8 cellular contexts compared by ENCODE assay signal in the genomic region with DNA sequence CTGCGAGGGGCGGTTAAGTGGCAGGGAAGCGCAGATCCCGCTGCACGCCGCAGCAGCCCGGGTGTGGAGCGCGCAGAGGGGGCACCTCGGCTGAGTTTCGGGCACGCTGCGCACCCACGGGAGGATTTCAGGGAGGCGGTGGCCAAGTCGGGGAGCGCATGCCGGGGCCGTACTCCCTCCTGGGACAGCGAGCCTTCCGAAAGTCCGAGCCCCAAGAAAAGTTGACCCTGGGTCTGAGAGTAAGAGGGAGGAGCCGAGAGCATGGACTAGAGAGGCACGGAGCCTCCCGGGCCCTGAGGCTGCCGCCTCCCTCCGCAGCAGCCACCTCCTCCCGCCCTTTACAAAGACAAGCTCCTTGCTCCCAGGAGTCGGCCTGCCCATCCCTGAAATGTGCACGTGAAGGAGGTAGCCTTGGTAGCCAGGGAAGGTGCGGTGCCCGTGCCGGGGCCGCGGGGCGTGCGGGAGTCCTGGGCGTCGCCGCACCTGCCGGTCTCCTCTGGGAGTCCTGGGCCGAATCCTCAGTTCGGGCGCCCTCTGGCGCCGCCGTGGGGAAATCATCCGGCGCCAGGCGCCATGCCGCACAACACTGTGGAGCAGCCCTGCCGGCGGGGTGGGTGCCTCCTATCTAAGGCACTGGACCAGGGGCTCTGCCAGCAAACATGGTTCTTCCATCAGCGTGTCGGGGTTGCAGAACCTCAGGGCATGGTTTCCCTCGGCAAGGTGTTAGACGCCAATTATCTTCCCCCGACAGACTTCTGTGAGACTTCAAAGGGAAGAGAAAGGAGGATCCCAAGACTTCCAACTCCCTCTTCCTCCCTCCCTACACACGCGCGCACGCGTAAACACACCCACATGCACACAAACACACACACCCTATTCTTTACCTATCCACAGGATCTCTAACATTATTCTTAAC.
A peak's percentile ranks its signal among the peaks of the same experiment; 100 is the strongest.
DNase-seq lines count a peak whose midpoint lies in the region; ATAC-seq, FAIRE-seq and TF ChIP-seq lines count a peak whose summit lies in the region.

No MANE protein-coding gene starts in this region.

- H3K79me2 ChIP-seq in keratinocyte (ENCODE audit: control insufficient read depth, insufficient read depth, low read length) = no peaks in the 10 kb centered on the region

- peak overlapping the region; percentile 42 for H3K9ac ChIP-seq in keratinocyte (ENCODE audit: control insufficient read depth, extremely low read depth, insufficient read depth, low read length)

- TF ChIP-seq CTCF in VCaP (conservative IDR thresholded peaks at IDR 0.05) (peak; percentile 91), cardiac fibroblast (IDR thresholded peaks at IDR 0.05; ENCODE audit: low read depth, low read length) (peak; percentile 81), keratinocyte (optimal IDR thresholded peaks at IDR 0.05 in 1 of 3, IDR thresholded peaks at IDR 0.05 in 1 of 3, conservative IDR thresholded peaks at IDR 0.05 in 1 of 3; ENCODE audit: extremely low read depth in 1 of 3, insufficient read depth in 2 of 3, low read length in 3 of 3) (peak; percentile 72 to 90 (median 80))

- H3K27me3 ChIP-seq in keratinocyte (ENCODE audit: control insufficient read depth, extremely low read depth, insufficient read depth, low read length) = peaks cover 18% of the 10 kb centered on the region

- ATAC-seq in HG02970 (IDR thresholded peaks at IDR 0.05; ENCODE audit: low FRiP score, unreplicated experiment) = peak; percentile 95

- H3K9me1 ChIP-seq in keratinocyte (ENCODE audit: control insufficient read depth, extremely low read depth, insufficient read depth, low read length) = no peaks in the 10 kb centered on the region

- no peaks in the 10 kb centered on the region for H3K36me3 ChIP-seq in keratinocyte (ENCODE audit: control insufficient read depth in 2 of 2, extremely low read depth in 1 of 2, insufficient read depth in 2 of 2, low read length in 2 of 2)

- H3K27ac ChIP-seq in VCaP (no peak overlapping the region), keratinocyte (ENCODE audit: control insufficient read depth, insufficient read depth, low read length) (no peak overlapping the region)

- H2AFZ ChIP-seq in keratinocyte (ENCODE audit: control insufficient read depth, low read length) = peak overlapping the region; percentile 85

- H4K20me1 ChIP-seq in keratinocyte (ENCODE audit: control insufficient read depth, extremely low read depth, insufficient read depth, low read length) = no peaks in the 10 kb centered on the region

- FAIRE-seq in keratinocyte (lab: Jason Lieb, UNC) = no peak

- H3K9me3 ChIP-seq in keratinocyte (ENCODE audit: control insufficient read depth, low read depth, low read length) = no peaks in the 10 kb centered on the region

- peak overlapping the region; percentile 24 to 46 for H3K4me3 ChIP-seq in cardiac fibroblast (replicated peaks in 1 of 2; ENCODE audit: low read depth in 2 of 2, low read length in 2 of 2)
- peak overlapping the region; percentile 46 to 75 (median 70) for H3K4me3 ChIP-seq in keratinocyte (ENCODE audit: control insufficient read depth in 2 of 3, extremely low read depth in 1 of 3, insufficient read depth in 2 of 3, low read depth in 1 of 3, low read length in 3 of 3)

- peak overlapping the region; percentile 86 for H3K4me2 ChIP-seq in keratinocyte (ENCODE audit: control insufficient read depth, extremely low read depth, insufficient read depth, low read depth, low read length)

- dilution Hi-C loops in keratinocyte (cut with MboI; ENCODE audit: extremely low pct_ligation_motif_present, low sequenced_read_pairs) = no loop called here

- H3K4me1 ChIP-seq in keratinocyte (ENCODE audit: control insufficient read depth, extremely low read depth, insufficient read depth, low read length) = peaks cover 33% of the 10 kb centered on the region

- DNase-seq in NCI-H524 (lab: John Stamatoyannopoulos, UW) (peak; percentile 22 to 69), NCI-H524 treated with DMSO at 0.1 percent for 48 hours (lab: John Stamatoyannopoulos, UW) (no peak), NCI-H2081 (lab: John Stamatoyannopoulos, UW) (peak; percentile 84 to 89), cardiac fibroblast (ENCODE audit: low read depth in 2 of 2) (peak; percentile 54 to 57), keratinocyte (ENCODE audit: low read depth, low spot score) (no peak)
- peak; percentile 55 to 64 (median 60) for DNase-seq in stimulated activated CD4-positive, alpha-beta T cell treated with anti-CD3 and anti-CD28 coated beads, Interleukin-12 subunit alpha, Interleukin-12 subunit beta, amount 100 ng/mL, for 48 hours (ENCODE audit: low read depth in 2 of 3, low spot score in 1 of 3)

Comparison
In these comparisons a context has a peak if more than half of its experiments do, and no peak if none do; other contexts are left out.
1. DNase-seq: peak in NCI-H524 (2 of 2), NCI-H2081 (2 of 2), cardiac fibroblast (2 of 2) and stimulated activated CD4-positive, alpha-beta T cell treated with anti-CD3 and anti-CD28 coated beads, Interleukin-12 subunit alpha, Interleukin-12 subunit beta, amount 100 ng/mL, for 48 hours (3 of 3); none in NCI-H524 treated with DMSO at 0.1 percent for 48 hours (single experiment) and keratinocyte (single experiment).
2. Peak in every context shown above with its lines, with median percentiles within 50 percentile points of each other: CTCF ChIP-seq.